Comparison of ENCODE assay signal across 35 cellular contexts in genomic region chr4:79657379-79657778, GRCh38.
"Had no signal": no experiment of that assay in that cellular context is flagged by ENCODE, and none has a peak within 500 bp of the region (broad histone marks: within the 10 kb centered on the region; RNA-seq: fewer than 3 reads in every experiment).

No MANE protein-coding gene starts in this region.

- H3K27me3 ChIP-seq: MG63 had no signal

- H3K4me3 ChIP-seq: MG63 had no signal

- DNase-seq: Karpas-422, Kasumi-1, MG63, MM.1S, MV-4-11, NCI-H1048, NCI-H1092, NCI-H1092 treated with DMSO at 0.1 percent for 48 hours, NCI-H1105, NCI-H1105 treated with DMSO at 0.1 percent for 48 hours, NCI-H1417, NCI-H1417 treated with DMSO at 0.1 percent for 48 hours, NCI-H1436, NCI-H1436 treated with DMSO at 0.1 percent for 48 hours, NCI-H146, NCI-H1694, NCI-H1694 treated with DMSO at 0.1 percent for 48 hours, NCI-H187, NCI-H187 treated with DMSO at 0.1 percent for 48 hours, NCI-H1930, NCI-H2029, NCI-H2029 treated with DMSO at 0.1 percent for 48 hours, NCI-H2081, NCI-H2081 treated with DMSO at 0.1 percent for 48 hours, NCI-H2107, NCI-H2171, NCI-H2171 treated with DMSO at 0.1 percent for 48 hours, NCI-H2227 treated with DMSO at 0.1 percent for 48 hours, NCI-H226, NCI-H345, NCI-H446, NCI-H446 treated with DMSO at 0.1 percent for 48 hours, NCI-H510A, NCI-H510A treated with DMSO at 0.1 percent for 48 hours, NCI-H524 had no signal

- H3K36me3 ChIP-seq: MG63 had no signal
